ENCODE assay signal across 24 cellular contexts in the genomic region with DNA sequence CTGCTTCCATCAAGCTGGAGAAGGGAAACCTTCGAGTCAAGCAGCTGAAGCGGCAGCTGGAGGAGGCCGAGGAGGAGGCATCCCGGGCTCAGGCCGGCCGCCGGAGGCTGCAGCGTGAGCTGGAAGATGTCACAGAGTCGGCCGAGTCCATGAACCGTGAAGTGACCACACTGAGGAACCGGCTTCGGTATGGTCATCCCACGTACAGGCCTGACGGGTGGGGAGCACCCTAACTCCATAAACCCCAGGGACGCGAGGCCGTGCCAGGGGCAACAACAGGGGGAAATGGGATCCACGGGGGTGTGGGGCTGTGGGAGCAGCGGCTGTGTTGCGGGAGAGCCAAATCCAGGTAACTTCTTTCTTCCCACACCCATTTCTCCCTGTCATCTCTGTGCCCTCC. TPM values are rescaled to one million over a fixed set of nuclear protein-coding genes. Genes with fewer than 3 reads are reported as not detected.
"Had no signal": no experiment of that assay in that cellular context is flagged by ENCODE, and none has a peak within 500 bp of the region (broad histone marks: within the 10 kb centered on the region; RNA-seq: fewer than 3 reads in every experiment).

No MANE protein-coding gene starts in this region.

- H3K36me3 Mint-ChIP-seq: IgD-negative memory B cell had no signal

- H3K4me1 ChIP-seq: SJCRH30 had no signal

- H3K9me3 ChIP-seq: MG63 had no signal

- H3K27ac Mint-ChIP-seq: IgD-negative memory B cell had no signal

- H3K27me3 ChIP-seq: SJCRH30 had no signal

- H3K4me3 Mint-ChIP-seq: IgD-negative memory B cell had no signal

- FAIRE-seq: HTR-8/SVneo, RCC 7860 had no signal

- H3K27ac ChIP-seq: HL-60, SJCRH30 had no signal

- ATAC-seq: SK-N-SH treated with all-trans-retinoic acid at 6 μM for 48 hours had no signal

- DNase-seq: KBM-7, MG63, NCI-H1092, NCI-H1105 treated with DMSO at 0.1 percent for 48 hours, NCI-H1417 treated with DMSO at 0.1 percent for 48 hours, NCI-H146, NCI-H1694 treated with DMSO at 0.1 percent for 48 hours, NCI-H1930, NCI-H2081, NCI-H2107, NCI-H226, NCI-H446, NCI-H510A, NCI-H524 treated with DMSO at 0.1 percent for 48 hours, NCI-H69, NCI-H774, RPMI8226, SHP77 treated with DMSO at 0.1 percent for 48 hours, SJCRH30 had no signal

- H3K4me3 ChIP-seq: MG63, SJCRH30 had no signal

- H3K36me3 ChIP-seq: MG63 had no signal

RNA-seq across cellular contexts. Expression of a gene that starts 20.2 kb away (rescaled TPM):
- polyA plus RNA-seq: IgD-negative memory B cell had no signal
